Comparison of ENCODE assay signal across 26 cellular contexts in the genomic region with DNA sequence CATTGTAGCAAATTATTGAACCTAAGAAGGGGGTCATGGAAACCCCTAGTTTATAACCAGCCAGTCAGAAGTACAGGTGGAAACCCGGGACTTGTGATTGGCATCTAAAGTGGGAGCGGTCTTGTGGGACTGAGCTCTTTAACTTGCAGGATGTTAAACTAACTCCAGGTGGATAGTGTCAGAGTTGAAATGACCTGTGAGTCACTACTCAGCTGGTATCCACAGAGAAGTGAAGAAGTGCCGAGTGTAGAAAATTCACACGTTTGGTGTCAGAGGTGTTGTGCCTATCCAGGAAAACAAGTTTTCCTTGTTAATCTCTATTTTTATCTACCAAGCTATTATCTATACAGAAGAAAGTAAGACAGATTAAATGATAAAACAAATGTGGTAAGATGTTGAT.
"Had no signal": no experiment of that assay in that cellular context is flagged by ENCODE, and none has a peak within 500 bp of the region (broad histone marks: within the 10 kb centered on the region; RNA-seq: fewer than 3 reads in every experiment).

No MANE protein-coding gene starts in this region.

- ATAC-seq: left lobe of liver; naive thymus-derived CD8-positive, alpha-beta T cell; right cardiac atrium; stimulated activated memory B cell treated with anti-CD40 and anti-IgM and Interleukin-4, amounts not matched to agents 10 μg/mL and 1 μg/mL and 100 μg/mL, for 72 hours; stimulated activated naive CD8-positive, alpha-beta T cell treated with anti-CD3 and anti-CD28 coated beads, Interleukin-15, Interleukin-2, amounts not matched to agents 100 U/mL and 50 U/mL, for 24 hours had no signal

- H3K4me3 ChIP-seq: dorsolateral prefrontal cortex, esophagus squamous epithelium, prostate gland, sigmoid colon, testis, tibial artery, upper lobe of left lung had no signal

- H3K27ac ChIP-seq: dorsolateral prefrontal cortex, esophagus squamous epithelium, prostate gland, sigmoid colon, testis, tibial artery, upper lobe of left lung had no signal

- H3K27ac Mint-ChIP-seq: naive thymus-derived CD8-positive, alpha-beta T cell; nephron progenitor cell; stimulated activated memory B cell treated with anti-CD40 and anti-IgM and Interleukin-4, amounts not matched to agents 10 μg/mL and 1 μg/mL and 100 μg/mL, for 72 hours had no signal

- H3K27me3 ChIP-seq: esophagus squamous epithelium, sigmoid colon, testis, tibial artery, upper lobe of left lung had no signal

- DNase-seq: caudate nucleus; cerebellar nuclear complex; dorsolateral prefrontal cortex; effector CD4-positive, alpha-beta T cell; erythroblast; esophagus squamous epithelium; hypothalamus; naive thymus-derived CD8-positive, alpha-beta T cell; nephron progenitor cell; nucleus accumbens; right cardiac atrium; sigmoid colon; stimulated activated CD4-positive, alpha-beta T cell treated with anti-CD3 and anti-CD28 coated beads, Interleukin-2, amount 100 ng/mL, for 24 hours; stimulated activated CD4-positive, alpha-beta T cell treated with anti-CD3 and anti-CD28 coated beads, Interleukin-4, amount 100 ng/mL, for 24 hours; stimulated activated naive CD8-positive, alpha-beta T cell treated with anti-CD3 and anti-CD28 coated beads, Interleukin-15, Interleukin-2, amounts not matched to agents 100 U/mL and 50 U/mL, for 24 hours; substantia nigra; testis; tibial artery; upper lobe of left lung had no signal

- H3K36me3 Mint-ChIP-seq: stimulated activated memory B cell treated with anti-CD40 and anti-IgM and Interleukin-4, amounts not matched to agents 10 μg/mL and 1 μg/mL and 100 μg/mL, for 72 hours had no signal

- H3K4me3 Mint-ChIP-seq: naive thymus-derived CD8-positive, alpha-beta T cell; nephron progenitor cell; stimulated activated memory B cell treated with anti-CD40 and anti-IgM and Interleukin-4, amounts not matched to agents 10 μg/mL and 1 μg/mL and 100 μg/mL, for 72 hours had no signal

- H3K9me3 ChIP-seq: esophagus squamous epithelium, prostate gland, sigmoid colon, testis, tibial artery, upper lobe of left lung had no signal

- H3K9me3 Mint-ChIP-seq: nephron progenitor cell had no signal

- H3K4me1 Mint-ChIP-seq: naive thymus-derived CD8-positive, alpha-beta T cell; nephron progenitor cell; stimulated activated memory B cell treated with anti-CD40 and anti-IgM and Interleukin-4, amounts not matched to agents 10 μg/mL and 1 μg/mL and 100 μg/mL, for 72 hours had no signal

- H3K36me3 ChIP-seq: esophagus squamous epithelium, prostate gland, sigmoid colon, tibial artery, upper lobe of left lung had no signal

- H3K4me1 ChIP-seq: esophagus squamous epithelium, prostate gland, sigmoid colon, testis, tibial artery, upper lobe of left lung had no signal

- FAIRE-seq: colon, frontal cortex, islet of Langerhans, urothelium cell line had no signal
